19 cellular contexts compared by ENCODE assay signal in the genomic region with DNA sequence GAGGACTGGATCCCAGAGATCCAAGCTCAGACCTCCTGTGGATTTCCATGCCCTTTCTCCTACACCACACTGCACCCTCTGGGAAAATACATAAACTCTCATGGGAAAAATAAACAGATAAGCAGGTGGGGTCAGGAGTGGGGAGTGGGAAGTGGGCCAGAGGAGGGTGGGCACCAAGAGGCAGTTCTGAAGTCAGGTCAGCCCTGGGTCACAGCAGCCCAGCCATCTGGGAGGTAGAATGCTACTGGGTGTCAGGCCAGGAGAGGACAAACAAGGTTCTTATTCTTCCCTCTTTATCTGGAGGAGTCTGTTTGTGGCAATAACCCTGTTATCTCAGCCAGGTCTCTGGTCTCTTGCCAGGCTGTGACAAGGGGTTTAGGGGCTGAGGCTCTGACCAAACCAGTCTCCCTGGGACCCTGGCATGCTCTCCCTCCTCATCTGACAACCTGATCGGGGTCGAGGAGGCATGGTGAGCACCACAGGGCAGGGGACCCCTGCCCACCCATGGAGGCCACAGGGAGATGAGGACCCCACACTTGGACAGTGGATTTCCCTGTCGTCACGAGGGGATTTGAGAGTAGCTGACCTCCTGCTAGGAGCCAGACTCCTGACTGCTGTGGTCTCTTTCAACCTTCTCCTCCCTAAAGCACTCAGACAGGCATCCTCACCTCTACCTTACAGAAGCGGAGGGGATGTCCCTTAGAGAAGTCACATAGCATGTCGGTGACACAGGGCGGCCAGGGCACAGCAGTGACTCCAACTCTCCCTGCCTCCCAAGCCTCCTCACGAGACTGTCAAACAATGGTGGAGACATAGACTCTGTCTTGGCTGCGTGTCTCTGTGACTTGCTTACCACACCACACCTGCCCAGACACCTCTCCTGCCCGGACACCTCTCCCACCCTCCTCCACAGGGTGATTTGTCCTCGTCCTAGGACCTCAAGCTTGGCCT. TPM values are rescaled to one million over a fixed set of nuclear protein-coding genes. Genes with fewer than 3 reads are reported as not detected.
DNase-seq lines count a peak whose midpoint lies in the region; ATAC-seq and TF ChIP-seq lines count a peak whose summit lies in the region.
"Had no signal": no experiment of that assay in that cellular context is flagged by ENCODE, and none has a peak within 500 bp of the region (broad histone marks: within the 10 kb centered on the region; RNA-seq: fewer than 3 reads in every experiment).

No MANE protein-coding gene starts in this region.

- H3K9ac ChIP-seq in colonic mucosa (ENCODE audit: low read depth in 2 of 2, low read length in 2 of 2) = peak overlapping the region; percentile 6 to 32
- H3K9ac ChIP-seq: GM23248 had no signal

- no peak for ATAC-seq in HG02610 (IDR thresholded peaks at IDR 0.05; ENCODE audit: unreplicated experiment)
- ATAC-seq: psoas muscle; stimulated activated naive CD8-positive, alpha-beta T cell treated with anti-CD3 and anti-CD28 coated beads, Interleukin-15, Interleukin-2, amounts not matched to agents 100 U/mL and 50 U/mL, for 24 hours had no signal

- H3K27ac ChIP-seq in colonic mucosa = no peak overlapping the region
- H3K27ac ChIP-seq: ascending aorta, coronary artery, GM23248, psoas muscle, WERI-Rb-1 had no signal

- peak; percentile 26 for DNase-seq in activated CD4-positive, alpha-beta T cell treated with anti-CD3 and anti-CD28 coated beads for 48 hours
- DNase-seq in activated CD4-positive, alpha-beta T cell treated with anti-CD3 and anti-CD28 coated beads for 1 hour = no peak
- DNase-seq in NCI-H2029 (lab: John Stamatoyannopoulos, UW) = peak; percentile 19
- peak; percentile 60 for DNase-seq in colonic mucosa
- DNase-seq in retina = peak; percentile 26
- no peak for DNase-seq in EL
- no peak for DNase-seq in HPDE6-E6E7 (ENCODE audit: extremely low spot score)
- DNase-seq: activated gamma-delta T cell treated with Interleukin-2 at 50 U/mL for 16 hours; CD4-positive, alpha-beta T cell; foreskin melanocyte; GM23248; NCI-H187; NCI-H510A treated with DMSO at 0.1 percent for 48 hours; psoas muscle; stimulated activated naive CD8-positive, alpha-beta T cell treated with anti-CD3 and anti-CD28 coated beads, Interleukin-15, Interleukin-2, amounts not matched to agents 100 U/mL and 50 U/mL, for 24 hours; WERI-Rb-1 had no signal

- H3K27me3 ChIP-seq in colonic mucosa = no peaks in the 10 kb centered on the region
- H3K27me3 ChIP-seq: ascending aorta had no signal

- no peak for TF ChIP-seq CTCF in colonic mucosa (IDR thresholded peaks at IDR 0.05)

- no peak overlapping the region for H3K4me3 ChIP-seq in colonic mucosa
- H3K4me3 ChIP-seq: ascending aorta, coronary artery, GM23248, psoas muscle had no signal

- no peaks in the 10 kb centered on the region for H3K36me3 ChIP-seq in colonic mucosa
- H3K36me3 ChIP-seq: ascending aorta, WERI-Rb-1 had no signal

- intact Hi-C loops in colonic mucosa (cut with DNase I) = no loop called here

- peaks cover 20% of the 10 kb centered on the region for H3K4me1 ChIP-seq in colonic mucosa
- H3K4me1 ChIP-seq: psoas muscle had no signal

- no peaks in the 10 kb centered on the region for H3K9me3 ChIP-seq in colonic mucosa
- H3K9me3 ChIP-seq: ascending aorta had no signal

RNA-seq across cellular contexts. Expression of gene IFFO2, which starts 51.3 kb away (rescaled TPM):
- total RNA-seq in colonic mucosa = 10 to 100 TPM in 1 of 2 donors, 1 to 10 TPM in 1; 5.6 to 14.0 TPM

Comparison
In these comparisons a context has a peak if more than half of its experiments do, and no peak if none do; other contexts are left out.
1. DNase-seq: peak in activated CD4-positive, alpha-beta T cell treated with anti-CD3 and anti-CD28 coated beads for 48 hours (single experiment), NCI-H2029 (single experiment), colonic mucosa (single experiment) and retina (single experiment); none in activated CD4-positive, alpha-beta T cell treated with anti-CD3 and anti-CD28 coated beads for 1 hour (single experiment), EL (single experiment) and HPDE6-E6E7 (single experiment).